8 cellular contexts compared by ENCODE assay signal in the genomic region with DNA sequence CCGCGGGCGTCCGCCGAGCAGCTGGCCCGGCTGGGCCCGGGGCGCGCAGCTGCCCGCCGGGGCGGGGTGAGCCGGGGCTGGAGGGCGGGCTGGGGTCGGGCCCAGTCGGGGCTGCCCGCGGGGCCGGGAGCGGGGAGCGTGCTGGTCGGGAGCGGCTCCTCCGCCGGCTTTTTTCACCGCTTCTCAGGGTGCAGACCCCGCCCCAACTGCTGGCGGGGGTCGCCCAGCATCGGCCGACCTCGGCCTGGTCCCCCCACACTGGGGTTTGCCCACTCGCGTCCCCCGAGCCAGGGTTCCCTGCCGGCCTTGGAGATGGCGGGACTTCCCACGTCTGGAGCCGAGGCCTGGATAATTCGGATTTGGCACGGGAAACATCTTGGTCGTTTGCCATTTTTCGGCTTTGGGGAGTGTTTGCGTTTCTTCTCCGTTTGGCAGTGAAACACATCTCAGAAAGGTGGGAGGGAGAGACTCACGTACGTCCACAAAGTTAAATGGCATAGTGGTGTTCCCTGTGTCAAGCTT. TPM values are rescaled to one million over a fixed set of nuclear protein-coding genes. Genes with fewer than 3 reads are reported as not detected.
DNase-seq lines count a peak whose midpoint lies in the region; ATAC-seq and TF ChIP-seq lines count a peak whose summit lies in the region.

No MANE protein-coding gene starts in this region.

- no peaks in the 10 kb centered on the region for H3K9me3 ChIP-seq in SJSA1 (replicated peaks)

- peak overlapping the region; percentile 81 for H3K4me3 ChIP-seq in SJSA1

- no peak for TF ChIP-seq CTCF in AG09319 (IDR thresholded peaks at IDR 0.05; ENCODE audit: low read depth, low read length)

- ATAC-seq in GM18873 (IDR thresholded peaks at IDR 0.05; ENCODE audit: low FRiP score, unreplicated experiment) (peak; percentile 6), HG03342 (IDR thresholded peaks at IDR 0.05; ENCODE audit: unreplicated experiment) (peak; percentile 34), left lobe of liver (peak; percentile 43)
- no peak for ATAC-seq in stimulated activated naive CD8-positive, alpha-beta T cell treated with anti-CD3 and anti-CD28 coated beads, Interleukin-15, Interleukin-2, amounts not matched to agents 100 U/mL and 50 U/mL, for 24 hours

- peaks cover 11% of the 10 kb centered on the region for H3K4me1 ChIP-seq in SJSA1 (replicated peaks)

- H3K27ac ChIP-seq in SJSA1: peak overlapping the region; percentile 63

- H3K27me3 ChIP-seq in SJSA1 (replicated peaks): no peaks in the 10 kb centered on the region

- peaks cover 35% of the 10 kb centered on the region for H3K36me3 ChIP-seq in SJSA1

- DNase-seq in AG09319 (ENCODE audit: extremely low read depth, low read depth) (peak; percentile 16), SJSA1 (ENCODE audit: low read depth in 1 of 2, low spot score in 2 of 2) (no peak), cerebellar cortex (ENCODE audit: low spot score) (peak; percentile 32), left lobe of liver (ENCODE audit: low spot score) (peak; percentile 80), NK-92 (lab: John Stamatoyannopoulos, UW; ENCODE audit: unreplicated experiment) (no peak)
- peak; percentile 19 for DNase-seq in stimulated activated naive CD8-positive, alpha-beta T cell treated with anti-CD3 and anti-CD28 coated beads, Interleukin-15, Interleukin-2, amounts not matched to agents 100 U/mL and 50 U/mL, for 24 hours

RNA-seq across cellular contexts. Expression of gene TMEM248, which starts 0.4 kb away (rescaled TPM):
- total RNA-seq in SJSA1 (2014; rRNA removed; shearing (Covaris generic)): 97.2 and 97.9 TPM in 2 replicates
- total RNA-seq in left lobe of liver: 60.2 TPM

Comparison
In these comparisons a context has a peak if more than half of its experiments do, and no peak if none do; other contexts are left out.
1. DNase-seq: peak in AG09319 (single experiment), cerebellar cortex (single experiment), left lobe of liver (single experiment) and stimulated activated naive CD8-positive, alpha-beta T cell treated with anti-CD3 and anti-CD28 coated beads, Interleukin-15, Interleukin-2, amounts not matched to agents 100 U/mL and 50 U/mL, for 24 hours (single experiment); none in SJSA1 (0 of 2) and NK-92 (single experiment).